35 cellular contexts compared by ENCODE assay signal in genomic region chr16:19147627-19148026, GRCh38. TPM values are rescaled to one million over a fixed set of nuclear protein-coding genes. Genes with fewer than 3 reads are reported as not detected.
"Had no signal": no experiment of that assay in that cellular context is flagged by ENCODE, and none has a peak within 500 bp of the region (broad histone marks: within the 10 kb centered on the region; RNA-seq: fewer than 3 reads in every experiment).

No MANE protein-coding gene starts in this region.

- H3K4me3 ChIP-seq: MG63 had no signal

- H3K36me3 ChIP-seq: MG63 had no signal

- DNase-seq: Karpas-422, Kasumi-1, MG63, MM.1S, MV-4-11, NCI-H1048, NCI-H1092, NCI-H1092 treated with DMSO at 0.1 percent for 48 hours, NCI-H1105, NCI-H1105 treated with DMSO at 0.1 percent for 48 hours, NCI-H1417, NCI-H1417 treated with DMSO at 0.1 percent for 48 hours, NCI-H1436, NCI-H1436 treated with DMSO at 0.1 percent for 48 hours, NCI-H146, NCI-H1694, NCI-H1694 treated with DMSO at 0.1 percent for 48 hours, NCI-H187, NCI-H187 treated with DMSO at 0.1 percent for 48 hours, NCI-H1930, NCI-H2029, NCI-H2029 treated with DMSO at 0.1 percent for 48 hours, NCI-H2081, NCI-H2081 treated with DMSO at 0.1 percent for 48 hours, NCI-H2107, NCI-H2227 treated with DMSO at 0.1 percent for 48 hours, NCI-H226, NCI-H345, NCI-H446, NCI-H446 treated with DMSO at 0.1 percent for 48 hours, NCI-H510A, NCI-H510A treated with DMSO at 0.1 percent for 48 hours, NCI-H524 treated with DMSO at 0.1 percent for 48 hours had no signal

RNA-seq across cellular contexts. Expression of gene SYT17, which starts 20.4 kb away (rescaled TPM):
- total RNA-seq: LHCN-M2, MCF 10A had no signal
